In the genomic region with DNA sequence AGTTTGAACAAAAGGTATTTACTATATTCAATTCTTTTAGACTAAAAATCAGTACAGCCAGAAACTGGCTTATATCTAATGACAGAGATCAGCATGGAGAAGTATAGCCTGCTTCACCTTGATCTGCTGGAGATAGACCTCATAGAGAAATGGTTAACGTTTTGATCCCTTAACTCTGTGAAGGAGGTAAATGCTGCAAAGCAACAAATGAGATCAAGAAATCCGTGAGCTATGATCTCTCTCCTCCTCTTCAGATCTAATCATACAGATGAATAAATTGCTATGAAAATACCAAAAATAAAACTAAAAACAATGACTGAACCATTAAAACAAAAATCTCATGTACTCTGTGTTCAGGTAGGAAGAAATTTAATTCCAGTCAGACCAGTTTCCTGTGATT, we compare ENCODE assay signal across 9 cellular contexts. TPM values are rescaled to one million over a fixed set of nuclear protein-coding genes. Genes with fewer than 3 reads are reported as not detected.
DNase-seq lines count a peak whose midpoint lies in the region; ATAC-seq and TF ChIP-seq lines count a peak whose summit lies in the region.
"Had no signal": no experiment of that assay in that cellular context is flagged by ENCODE, and none has a peak within 500 bp of the region (broad histone marks: within the 10 kb centered on the region; RNA-seq: fewer than 3 reads in every experiment).

No MANE protein-coding gene starts in this region.

- no peak overlapping the region for H3K27ac ChIP-seq in CD4-positive, CD25-positive, alpha-beta regulatory T cell (ENCODE audit: insufficient read depth, low read length, poor library complexity, severe bottlenecking)
- no peak overlapping the region for H3K27ac ChIP-seq in ascending aorta

- peaks cover 0 to 12% (median 5%) of the 10 kb centered on the region in 4 donors for H3K4me1 Mint-ChIP-seq in CD4-positive, CD25-positive, alpha-beta regulatory T cell

- ATAC-seq in CD4-positive, CD25-positive, alpha-beta regulatory T cell (ENCODE audit: low read depth in 2 of 2) = no peak
- ATAC-seq in HG02884 (IDR thresholded peaks at IDR 0.05; ENCODE audit: unreplicated experiment) (peak; percentile 5), GM21367 (IDR thresholded peaks at IDR 0.05; ENCODE audit: unreplicated experiment) (no peak), HG03354 (IDR thresholded peaks at IDR 0.05; ENCODE audit: poor library complexity, severe bottlenecking, unreplicated experiment) (no peak), GM19328 (IDR thresholded peaks at IDR 0.05; ENCODE audit: unreplicated experiment) (no peak)

- intact Hi-C loops in ascending aorta (cut with DNase I) = no loop called here

- H3K9me3 Mint-ChIP-seq in CD4-positive, CD25-positive, alpha-beta regulatory T cell = peaks cover 0 to 5% (median 3%) of the 10 kb centered on the region in 7 donors

- H3K9me3 ChIP-seq in CD4-positive, CD25-positive, alpha-beta regulatory T cell (ENCODE audit: control insufficient read depth in 2 of 2, low read length in 2 of 2) = no peaks in the 10 kb centered on the region
- H3K9me3 ChIP-seq in ascending aorta = no peaks in the 10 kb centered on the region

- TF ChIP-seq CTCF in ascending aorta (IDR thresholded peaks at IDR 0.05) = no peak

- peak overlapping the region in 2 of 3 donors; percentile 60 to 71 for H3K27ac Mint-ChIP-seq in CD4-positive, CD25-positive, alpha-beta regulatory T cell

- H3K27me3 Mint-ChIP-seq in CD4-positive, CD25-positive, alpha-beta regulatory T cell = peaks cover 5% of the 10 kb centered on the region

- H3K4me3 Mint-ChIP-seq in CD4-positive, CD25-positive, alpha-beta regulatory T cell = peak overlapping the region; percentile 39 to 85 (median 78)

- H3K36me3 ChIP-seq in CD4-positive, CD25-positive, alpha-beta regulatory T cell (ENCODE audit: control insufficient read depth, insufficient read depth, low read length) = no peaks in the 10 kb centered on the region
- no peaks in the 10 kb centered on the region for H3K36me3 ChIP-seq in ascending aorta

- DNase-seq in CD4-positive, CD25-positive, alpha-beta regulatory T cell = no peak
- DNase-seq in ascending aorta (ENCODE audit: low spot score in 2 of 2) (no peak), myocyte (ENCODE audit: low read depth) (peak; percentile 2), LoVo (ENCODE audit: low spot score) (no peak)
- DNase-seq: activated naive CD4-positive, alpha-beta T cell treated with anti-CD3 and anti-CD28 coated beads, Interleukin-2, amount 50 U/mL, for 16 hours had no signal

- no peaks in the 10 kb centered on the region for H3K27me3 ChIP-seq in CD4-positive, CD25-positive, alpha-beta regulatory T cell (ENCODE audit: control insufficient read depth, insufficient read depth, low read length)
- no peaks in the 10 kb centered on the region for H3K27me3 ChIP-seq in ascending aorta

- H3K36me3 Mint-ChIP-seq in CD4-positive, CD25-positive, alpha-beta regulatory T cell = no peaks in the 10 kb centered on the region

- peak overlapping the region; percentile 72 for H3K4me3 ChIP-seq in CD4-positive, CD25-positive, alpha-beta regulatory T cell (ENCODE audit: low read depth, low read length)
- peak overlapping the region; percentile 31 to 52 for H3K4me3 ChIP-seq in ascending aorta

- no peaks in the 10 kb centered on the region for H3K4me1 ChIP-seq in CD4-positive, CD25-positive, alpha-beta regulatory T cell (ENCODE audit: control insufficient read depth, insufficient read depth, low read length, poor library complexity, severe bottlenecking)
- H3K4me1 ChIP-seq in ascending aorta = no peaks in the 10 kb centered on the region

RNA-seq across cellular contexts. Expression of a gene that starts 42.8 kb away (rescaled TPM):
- not detected for total RNA-seq in CD4-positive, CD25-positive, alpha-beta regulatory T cell
- polyA plus RNA-seq in CD4-positive, CD25-positive, alpha-beta regulatory T cell = under 1 TPM in 1 of 4 donors, not detected in 3; 0.20 TPM
- total RNA-seq in ascending aorta (not detected), myocyte (not detected in 2 replicates)
- polyA plus RNA-seq in myocyte (2012) = not detected
